17 cellular contexts compared by ENCODE assay signal in genomic region chr11:112523917-112524316, GRCh38.
DNase-seq lines count a peak whose midpoint lies in the region; ATAC-seq and TF ChIP-seq lines count a peak whose summit lies in the region.
"Had no signal": no experiment of that assay in that cellular context is flagged by ENCODE, and none has a peak within 500 bp of the region (broad histone marks: within the 10 kb centered on the region; RNA-seq: fewer than 3 reads in every experiment).

No MANE protein-coding gene starts in this region.

- DNase-seq in Ammon's horn (ENCODE audit: low spot score) = peak; percentile 49
- no peak for DNase-seq in body of pancreas
- no peak for DNase-seq in immature natural killer cell
- DNase-seq in sigmoid colon = no peak
- DNase-seq in mesendoderm = no peak
- DNase-seq: activated naive CD4-positive, alpha-beta T cell treated with anti-CD3 and anti-CD28 coated beads, Interleukin-2, amount 50 U/mL, for 16 hours; activated T-cell treated with anti-CD3 and anti-CD28 coated beads, Interleukin-2, amount 50 U/mL, for 48 hours; DMS 273 treated with DMSO at 0.1 percent for 48 hours; NCI-H187 had no signal

- H3K18ac ChIP-seq in mesendoderm (ENCODE audit: low read length) = no peak overlapping the region

- H3K36me3 Mint-ChIP-seq in immature natural killer cell = peaks cover 0 to 3% (median 0%) of the 10 kb centered on the region in 3 donors
- H3K36me3 Mint-ChIP-seq: CD14-positive monocyte, mesothelial cell of epicardium had no signal

- no peak for TF ChIP-seq CTCF in body of pancreas (IDR thresholded peaks at IDR 0.05)
- TF ChIP-seq CTCF in sigmoid colon (IDR thresholded peaks at IDR 0.05) = no peak

- no peak overlapping the region for H4K5ac ChIP-seq in mesendoderm (ENCODE audit: low read length)

- H3K36me3 ChIP-seq in body of pancreas (replicated peaks in 1 of 2; ENCODE audit: insufficient read depth in 1 of 2, low read depth in 2 of 2) = no peaks in the 10 kb centered on the region
- H3K36me3 ChIP-seq in sigmoid colon = no peaks in the 10 kb centered on the region
- H3K36me3 ChIP-seq in mesendoderm (ENCODE audit: control insufficient read depth, insufficient read depth, low read length) = no peaks in the 10 kb centered on the region
- H3K36me3 ChIP-seq: prostate gland had no signal

- H3K79me1 ChIP-seq in mesendoderm (ENCODE audit: low read length) = no peaks in the 10 kb centered on the region

- H3K27ac ChIP-seq in body of pancreas (peak overlapping the region in 3 of 4 donors; percentile 29 to 69 (median 60)), sigmoid colon (peak overlapping the region in 3 of 4 donors; percentile 27 to 35 (median 32)), mesendoderm (ENCODE audit: low read depth, low read length) (no peak overlapping the region)
- H3K27ac ChIP-seq: prostate gland had no signal

- H3K9me3 ChIP-seq in body of pancreas = no peaks in the 10 kb centered on the region
- no peaks in the 10 kb centered on the region for H3K9me3 ChIP-seq in sigmoid colon
- H3K9me3 ChIP-seq: prostate gland had no signal

- H2AK5ac ChIP-seq in mesendoderm (ENCODE audit: low read length) = no peak overlapping the region

- no peak overlapping the region for H3K56ac ChIP-seq in mesendoderm (ENCODE audit: low read length)

- no peak for TF ChIP-seq POLR2A in body of pancreas (IDR thresholded peaks at IDR 0.05)
- TF ChIP-seq POLR2A in sigmoid colon (IDR thresholded peaks at IDR 0.05) = no peak

- H3K4me2 ChIP-seq in mesendoderm (ENCODE audit: low read length) = no peak overlapping the region
- H3K4me2 ChIP-seq: GM23338 had no signal

- H3K4ac ChIP-seq in mesendoderm (ENCODE audit: low read depth, low read length) = no peak overlapping the region

- H3K9me3 Mint-ChIP-seq in immature natural killer cell = no peaks in the 10 kb centered on the region
- H3K9me3 Mint-ChIP-seq: GM23338 had no signal

- TF ChIP-seq EP300 in sigmoid colon (IDR thresholded peaks at IDR 0.05) = no peak

- H3K23ac ChIP-seq in mesendoderm (ENCODE audit: low read length) = no peak overlapping the region

- H3K79me2 ChIP-seq in mesendoderm (ENCODE audit: control insufficient read depth, insufficient read depth, low read length) = no peaks in the 10 kb centered on the region

- H2BK15ac ChIP-seq in mesendoderm (replicated peaks; ENCODE audit: low read depth) = no peak overlapping the region

- H3K9ac ChIP-seq in mesendoderm (ENCODE audit: low read length) = no peak overlapping the region

- ATAC-seq in body of pancreas (peak; percentile 7), GM18519 (IDR thresholded peaks at IDR 0.05; ENCODE audit: low FRiP score, unreplicated experiment) (no peak), HG02870 (IDR thresholded peaks at IDR 0.05; ENCODE audit: unreplicated experiment) (no peak), HG02642 (IDR thresholded peaks at IDR 0.05; ENCODE audit: poor library complexity, unreplicated experiment) (no peak)

- 32 to 83% methylated on average over 1 of the region's 1 CpG for WGBS in body of pancreas, 2 donors
- 36 to 48% methylated on average over 1 of the region's 1 CpG for WGBS in sigmoid colon, 2 donors
- WGBS in mesendoderm (ENCODE audit: extremely low coverage, insufficient coverage, low lambda C conversion rate) = no CpG with 5 or more reads among the region's 1 CpG

- H3K4me3 Mint-ChIP-seq in immature natural killer cell = peak overlapping the region in 3 of 5 donors; percentile 24 to 53 (median 42)
- H3K4me3 Mint-ChIP-seq: CD14-positive monocyte, GM23338, mesothelial cell of epicardium had no signal

- intact Hi-C loops in body of pancreas (cut with DNase I) = no loop called here
- intact Hi-C loops in sigmoid colon (cut with DNase I) = no loop called here

- H3K4me1 Mint-ChIP-seq in immature natural killer cell = peaks cover 0 to 41% of the 10 kb centered on the region in 2 donors

- H3K27me3 Mint-ChIP-seq in immature natural killer cell (ENCODE audit: low read depth in 3 of 3) = peaks cover 0 to 11% (median 7%) of the 10 kb centered on the region in 3 donors

- no peak overlapping the region for H2BK5ac ChIP-seq in mesendoderm (ENCODE audit: low read length)

- no peak overlapping the region for H4K8ac ChIP-seq in mesendoderm (ENCODE audit: low read depth, low read length)

- peaks cover 19% of the 10 kb centered on the region for H3K4me1 ChIP-seq in body of pancreas
- H3K4me1 ChIP-seq in sigmoid colon = peaks cover 0 to 31% (median 25%) of the 10 kb centered on the region in 4 donors
- no peaks in the 10 kb centered on the region for H3K4me1 ChIP-seq in mesendoderm (ENCODE audit: control insufficient read depth, low read depth, low read length)
- H3K4me1 ChIP-seq: prostate gland had no signal

- H3K27ac Mint-ChIP-seq in immature natural killer cell = peak overlapping the region in 2 of 6 donors; percentile 38 to 50
- H3K27ac Mint-ChIP-seq: GM23338 had no signal

- H3K4me3 ChIP-seq in body of pancreas (no peak overlapping the region), sigmoid colon (no peak overlapping the region), mesendoderm (ENCODE audit: low read length) (no peak overlapping the region)
- H3K4me3 ChIP-seq: GM23338, K562, prostate gland had no signal

- H2BK120ac ChIP-seq in mesendoderm (ENCODE audit: low read depth, low read length) = no peak overlapping the region

- H3K27me3 ChIP-seq in body of pancreas (no peaks in the 10 kb centered on the region), sigmoid colon (no peaks in the 10 kb centered on the region), mesendoderm (ENCODE audit: insufficient read depth, low read length, poor library complexity) (no peaks in the 10 kb centered on the region)
